In genomic region chr6:159992366-159992765, GRCh38 we compare ENCODE assay signal across 23 cellular contexts.
"Had no signal": no experiment of that assay in that cellular context is flagged by ENCODE, and none has a peak within 500 bp of the region (broad histone marks: within the 10 kb centered on the region; RNA-seq: fewer than 3 reads in every experiment).

No MANE protein-coding gene starts in this region.

- H3K36me3 ChIP-seq: colonic mucosa, ovary, thoracic aorta had no signal

- H3K27ac ChIP-seq: colonic mucosa, esophagus muscularis mucosa, lower lobe of right lung, ovary, psoas muscle, sigmoid colon, thoracic aorta, tibial nerve, upper lobe of left lung had no signal

- H3K4me3 ChIP-seq: colonic mucosa, esophagus muscularis mucosa, lower lobe of right lung, mucosa of descending colon, ovary, psoas muscle, sigmoid colon, thoracic aorta, tibial nerve, upper lobe of left lung had no signal

- H3K9me3 ChIP-seq: colonic mucosa, esophagus muscularis mucosa, lower lobe of right lung, mucosa of descending colon, ovary, psoas muscle, sigmoid colon, thoracic aorta, tibial nerve, upper lobe of left lung had no signal

- ATAC-seq: left ventricle myocardium superior; lower lobe of right lung; mucosa of descending colon; psoas muscle; right cardiac atrium; stimulated activated effector memory CD8-positive, alpha-beta T cell treated with anti-CD3 and anti-CD28 coated beads, Interleukin-12 subunit alpha, Interleukin-12 subunit beta, amount 100 ng/mL, for 72 hours had no signal

- H3K27ac Mint-ChIP-seq: memory B cell had no signal

- H3K27me3 ChIP-seq: colonic mucosa, esophagus muscularis mucosa, ovary, sigmoid colon, tibial nerve, upper lobe of left lung had no signal

- H3K27me3 Mint-ChIP-seq: memory B cell, naive B cell had no signal

- DNase-seq: colonic mucosa; dermis blood vessel endothelial cell; effector memory CD4-positive, alpha-beta T cell; hypothalamus; left ventricle myocardium superior; lower lobe of right lung; mucosa of descending colon; naive B cell; occipital lobe; ovary; posterior cingulate gyrus; psoas muscle; right cardiac atrium; sigmoid colon; stimulated activated CD4-positive, alpha-beta T cell treated with anti-CD3 and anti-CD28 coated beads, Interleukin-2, amount 100 ng/mL, for 24 hours; stimulated activated CD4-positive, alpha-beta T cell treated with anti-CD3 and anti-CD28 coated beads, Interleukin-4, amount 100 ng/mL, for 24 hours; stimulated activated naive CD4-positive, alpha-beta T cell treated with Interleukin-2 at 50 U/mL for 16 hours; upper lobe of left lung had no signal

- H3K9me3 Mint-ChIP-seq: stimulated activated effector memory CD8-positive, alpha-beta T cell treated with anti-CD3 and anti-CD28 coated beads, Interleukin-12 subunit alpha, Interleukin-12 subunit beta, amount 100 ng/mL, for 72 hours had no signal

- H3K4me3 Mint-ChIP-seq: memory B cell; stimulated activated effector memory CD8-positive, alpha-beta T cell treated with anti-CD3 and anti-CD28 coated beads, Interleukin-12 subunit alpha, Interleukin-12 subunit beta, amount 100 ng/mL, for 72 hours had no signal
